Comparison of ENCODE assay signal across 8 cellular contexts in the genomic region with DNA sequence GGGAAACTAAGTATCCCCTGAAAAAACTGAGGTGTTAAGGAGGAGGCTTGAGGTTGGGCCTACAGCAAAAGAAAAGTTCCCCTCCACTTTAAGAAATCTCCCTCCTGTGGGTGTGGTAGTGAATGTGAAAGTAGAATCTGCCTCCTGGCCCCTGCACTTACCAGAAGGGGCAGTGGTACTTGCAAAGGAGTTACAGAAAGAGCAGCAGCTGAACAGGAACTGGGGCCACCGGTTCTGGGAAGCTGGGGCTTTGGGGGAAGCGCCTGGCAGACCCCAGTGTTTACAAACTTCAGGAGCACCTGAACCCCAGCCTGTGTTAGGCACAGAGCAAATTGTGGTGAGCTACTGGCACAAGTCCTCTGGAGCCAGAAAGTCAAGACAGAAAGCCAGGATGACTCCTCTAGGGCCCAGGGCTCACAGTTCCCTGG.
A peak's percentile ranks its signal among the peaks of the same experiment; 100 is the strongest.
DNase-seq lines count a peak whose midpoint lies in the region; ATAC-seq and TF ChIP-seq lines count a peak whose summit lies in the region.

No MANE protein-coding gene starts in this region.

- DNase-seq in GM06990 (ENCODE audit: extremely low read depth, insufficient read length) (peak; percentile 59), NCI-H2107 treated with DMSO at 0.1 percent for 48 hours (lab: John Stamatoyannopoulos, UW; ENCODE audit: unreplicated experiment) (no peak), Right ventricle myocardium inferior (ENCODE audit: missing footprints) (no peak), right cardiac atrium (no peak)
- peak; percentile 58 for DNase-seq in Jurkat, Clone E6-1 (ENCODE audit: low read depth, low spot score)
- DNase-seq in activated naive CD8-positive, alpha-beta T cell treated with anti-CD3 and anti-CD28 coated beads for 36 hours, result peak; percentile 45
- DNase-seq in stimulated activated CD4-positive, alpha-beta T cell treated with anti-CD3 and anti-CD28 coated beads, TNF-alpha, amount 100 ng/mL, for 4 hours (ENCODE audit: low read depth in 3 of 3), result peak in 2 of 3 experiments; percentile 5 to 15

- H3K27ac Mint-ChIP-seq in activated naive CD8-positive, alpha-beta T cell treated with anti-CD3 and anti-CD28 coated beads for 36 hours, result peak overlapping the region; percentile 84

- H3K4me1 ChIP-seq in right cardiac atrium (ENCODE audit: control insufficient read depth, insufficient read depth, low read length), result peaks cover 5% of the 10 kb centered on the region

- no peaks in the 10 kb centered on the region for H3K36me3 ChIP-seq in GM06990 (ENCODE audit: control insufficient read depth, insufficient read depth, low read length)

- H3K27ac ChIP-seq in right cardiac atrium (ENCODE audit: low read length), result no peak overlapping the region

- no peaks in the 10 kb centered on the region for H3K27me3 Mint-ChIP-seq in activated naive CD8-positive, alpha-beta T cell treated with anti-CD3 and anti-CD28 coated beads for 36 hours

- peaks cover 32% of the 10 kb centered on the region for H3K4me1 Mint-ChIP-seq in activated naive CD8-positive, alpha-beta T cell treated with anti-CD3 and anti-CD28 coated beads for 36 hours

- H3K9me3 Mint-ChIP-seq in activated naive CD8-positive, alpha-beta T cell treated with anti-CD3 and anti-CD28 coated beads for 36 hours, result peaks cover 6% of the 10 kb centered on the region

- intact Hi-C loops in Right ventricle myocardium inferior (cut with DNase I) (no loop called here), right cardiac atrium (cut with DNase I) (no loop called here)

- 54% methylated on average over 2 of the region's 2 CpGs for WGBS in right cardiac atrium

- peaks cover 8% of the 10 kb centered on the region for H3K36me3 Mint-ChIP-seq in activated naive CD8-positive, alpha-beta T cell treated with anti-CD3 and anti-CD28 coated beads for 36 hours

- no peak overlapping the region for H3K4me3 ChIP-seq in GM06990 (replicated peaks; ENCODE audit: low read depth, low read length)
- H3K4me3 ChIP-seq in Jurkat, Clone E6-1 (ENCODE audit: low read length), result no peak overlapping the region
- no peak overlapping the region for H3K4me3 ChIP-seq in right cardiac atrium (ENCODE audit: low read length)

- peak overlapping the region; percentile 15 for H3K4me3 Mint-ChIP-seq in activated naive CD8-positive, alpha-beta T cell treated with anti-CD3 and anti-CD28 coated beads for 36 hours

- ATAC-seq in GM21423 (IDR thresholded peaks at IDR 0.05; ENCODE audit: unreplicated experiment) (peak; percentile 90), Right ventricle myocardium inferior (no peak), right cardiac atrium (no peak)

- no peaks in the 10 kb centered on the region for H3K9me3 ChIP-seq in right cardiac atrium (ENCODE audit: control insufficient read depth, low read length)

- TF ChIP-seq CTCF in GM06990 (IDR thresholded peaks at IDR 0.05; ENCODE audit: insufficient read depth, low read length, poor library complexity, severe bottlenecking), result peak; percentile 47

- H3K27me3 ChIP-seq in GM06990 (replicated peaks; ENCODE audit: control insufficient read depth, insufficient read depth, low read length) (no peaks in the 10 kb centered on the region), right cardiac atrium (ENCODE audit: control insufficient read depth, insufficient read depth) (no peaks in the 10 kb centered on the region)

Comparison
In these comparisons a context has a peak if more than half of its experiments do, and no peak if none do; other contexts are left out.
1. DNase-seq: peak in GM06990 (single experiment), Jurkat, Clone E6-1 (single experiment), activated naive CD8-positive, alpha-beta T cell treated with anti-CD3 and anti-CD28 coated beads for 36 hours (single experiment) and stimulated activated CD4-positive, alpha-beta T cell treated with anti-CD3 and anti-CD28 coated beads, TNF-alpha, amount 100 ng/mL, for 4 hours (2 of 3); none in NCI-H2107 treated with DMSO at 0.1 percent for 48 hours (single experiment), Right ventricle myocardium inferior (single experiment) and right cardiac atrium (0 of 3).